8 cellular contexts compared by ENCODE assay signal in the genomic region with DNA sequence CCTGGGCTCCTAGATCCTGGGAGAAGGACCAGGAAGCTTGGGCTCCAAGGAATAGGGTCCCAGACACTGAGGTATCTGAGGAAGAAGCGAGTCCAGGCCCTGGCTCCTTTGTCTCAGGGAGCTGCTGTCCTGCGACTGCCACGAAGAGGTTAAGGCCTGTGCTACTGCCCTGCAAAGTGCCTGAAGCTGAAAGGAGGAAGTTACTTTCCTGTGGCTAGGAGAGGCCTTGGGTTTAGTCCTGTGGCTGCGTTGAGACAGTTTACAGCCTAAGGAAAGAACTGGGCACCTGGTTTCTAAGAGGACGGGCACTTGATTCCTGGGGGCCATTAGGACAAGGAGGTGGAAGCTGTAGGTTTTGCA. TPM values are rescaled to one million over a fixed set of nuclear protein-coding genes. Genes with fewer than 3 reads are reported as not detected.
DNase-seq lines count a peak whose midpoint lies in the region; ATAC-seq and TF ChIP-seq lines count a peak whose summit lies in the region.

No MANE protein-coding gene starts in this region.

- peak overlapping the region; percentile 49; the same call in 1 of the 2 replicates for H3K9ac ChIP-seq in HUES64 (ENCODE audit: low read depth, low read length)

- no peak for TF ChIP-seq CTCF in 22Rv1 (IDR thresholded peaks at IDR 0.05)

- peaks cover 40% of the 10 kb centered on the region for H3K36me3 ChIP-seq in HUES64 (ENCODE audit: insufficient read depth, low read length)

- POLR2A ChIA-PET in HEK293T (lab: Yijun Ruan, JAX) = interaction anchor here (1.2 kb wide), 1 partner anchor 9 kb away, joined by 5 read pairs; no protein-coding TSS in a partner anchor

- H3K27ac ChIP-seq in 22Rv1 (peak overlapping the region; percentile 36), HUES64 (ENCODE audit: low read depth, low read length) (peak overlapping the region; percentile 34; the same call in 1 of the 2 replicates)

- no peaks in the 10 kb centered on the region for H3K27me3 ChIP-seq in HUES64 (ENCODE audit: insufficient read depth, low read length)

- WGBS in HUES64 = 86% methylated on average over 5 of the region's 5 CpGs

- H3K4me1 ChIP-seq in HUES64 (ENCODE audit: insufficient read depth, low read length) = peaks cover 6% of the 10 kb centered on the region

- CTCF ChIA-PET in HEK293T (lab: Yijun Ruan, JAX) = no interaction called here

- no peaks in the 10 kb centered on the region for H3K9me3 ChIP-seq in HUES64 (ENCODE audit: insufficient read depth, low read depth, low read length)

- H3K4me3 ChIP-seq in HUES64 (ENCODE audit: low read length) = peak overlapping the region; percentile 24; the same call in 1 of the 2 replicates

- no peak for ATAC-seq in activated CD4-positive, CD25-positive, alpha-beta regulatory T cell treated with anti-CD3 and anti-CD28 coated beads, Interleukin-2, amount 50 U/mL, for 24 hours

- DNase-seq in amniotic epithelial cell (ENCODE audit: low read depth) (peak; percentile 48), midbrain (lab: John Stamatoyannopoulos, UW) (peak; percentile 28), HEK293T (ENCODE audit: extremely low spot score) (no peak), NCI-H1092 treated with DMSO at 0.1 percent for 48 hours (lab: John Stamatoyannopoulos, UW) (no peak), NCI-H2029 (lab: John Stamatoyannopoulos, UW) (no peak)

TF ChIP-seq in HEK293T, 16 proteins besides CTCF, POLR2A, EP300 and RAD21:
- TF ChIP-seq SP1 (IDR thresholded peaks at IDR 0.05) = no peak
- TF ChIP-seq HDGF (IDR thresholded peaks at IDR 0.05; ENCODE audit: borderline replicate concordance) = no peak
- TF ChIP-seq LEF1 (IDR thresholded peaks at IDR 0.05; ENCODE audit: borderline replicate concordance) = no peak
TF ChIP-seq in HEK293T: peak in this region for 0.

RNA-seq across cellular contexts. Expression of gene MYADM, which starts 2.8 kb away (rescaled TPM):
- polyA plus RNA-seq in HUES64 (2013, experiment 1 of 2) = 40.2 TPM
- 49.6 TPM for polyA plus RNA-seq in HUES64 (2013, experiment 2 of 2)

RNA-seq across cellular contexts. Expression of gene PRKCG, which starts 11.5 kb away (rescaled TPM):
- 3.2 TPM for polyA plus RNA-seq in HUES64 (2013, experiment 1 of 2)
- polyA plus RNA-seq in HUES64 (2013, experiment 2 of 2) = 4.6 TPM

RNA-seq across cellular contexts. Expression of gene CACNG7, which starts 38.6 kb away (rescaled TPM):
- 19.4 TPM for polyA plus RNA-seq in HUES64 (2013, experiment 1 of 2)
- polyA plus RNA-seq in HUES64 (2013, experiment 2 of 2) = 38.6 TPM

RNA-seq across cellular contexts. Expression of gene NLRP12, which starts 46.4 kb away (rescaled TPM):
- polyA plus RNA-seq in HUES64 (2013, experiment 1 of 2) = 1.8 TPM
- 1.9 TPM for polyA plus RNA-seq in HUES64 (2013, experiment 2 of 2)

Comparison
In these comparisons a context has a peak if more than half of its experiments do, and no peak if none do; other contexts are left out.
1. DNase-seq: peak in amniotic epithelial cell (single experiment) and midbrain (single experiment); none in HEK293T (single experiment), NCI-H1092 treated with DMSO at 0.1 percent for 48 hours (single experiment) and NCI-H2029 (single experiment).